In the genomic region with DNA sequence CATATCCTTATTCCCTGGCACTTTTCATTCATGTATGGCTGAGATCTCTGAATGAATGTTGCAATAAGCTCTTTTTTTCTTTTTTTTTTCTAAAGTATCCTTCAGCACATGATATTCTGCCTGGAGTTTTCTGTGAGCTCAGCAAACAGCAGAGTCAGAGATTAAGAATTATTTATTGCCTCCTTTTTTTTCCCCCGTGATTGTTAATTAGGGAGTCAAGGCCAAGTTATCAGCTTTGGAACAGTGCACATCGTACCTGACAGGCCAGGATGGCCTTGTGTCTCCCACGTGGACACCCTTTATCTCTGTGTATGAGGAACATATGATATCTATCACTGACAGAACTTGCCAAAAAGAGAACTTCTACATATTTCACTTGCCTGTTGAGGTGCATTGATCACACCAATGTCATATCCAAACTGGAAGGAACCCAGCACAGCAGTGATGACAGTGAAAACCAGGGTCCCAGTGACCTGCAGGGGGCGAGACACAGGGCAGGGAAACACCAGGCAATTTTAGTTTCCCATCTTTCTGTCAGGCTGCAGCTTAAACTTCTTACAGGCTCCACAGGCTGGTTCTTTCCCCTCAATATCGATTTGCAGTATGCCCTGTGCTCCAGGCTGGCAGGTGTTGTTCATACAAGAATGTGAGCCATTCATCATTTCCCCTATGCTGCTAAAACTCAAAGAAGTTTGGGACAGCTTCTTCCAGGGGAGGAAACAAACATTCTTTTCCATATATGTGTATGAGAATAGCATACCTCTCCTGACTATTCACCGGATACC, we compare ENCODE assay signal across 15 cellular contexts. TPM values are rescaled to one million over a fixed set of nuclear protein-coding genes. Genes with fewer than 3 reads are reported as not detected.
DNase-seq lines count a peak whose midpoint lies in the region; ATAC-seq, FAIRE-seq and TF ChIP-seq lines count a peak whose summit lies in the region.
"Had no signal": no experiment of that assay in that cellular context is flagged by ENCODE, and none has a peak within 500 bp of the region (broad histone marks: within the 10 kb centered on the region; RNA-seq: fewer than 3 reads in every experiment).

No MANE protein-coding gene starts in this region.

- H3K27ac ChIP-seq in AG04450 (ENCODE audit: low read depth, low read length) (no peak overlapping the region), GM23248 (no peak overlapping the region), SK-N-SH (ENCODE audit: low read depth in 2 of 2, low read length in 1 of 2) (no peak overlapping the region; a peak in 2 of 4 replicates), hepatocyte (peak overlapping the region; percentile 60), kidney (ENCODE audit: low read depth in 2 of 2, low read length in 2 of 2) (no peak overlapping the region), coronary artery (no peak overlapping the region)
- H3K27ac ChIP-seq: esophagus muscularis mucosa, KMS-11, right atrium auricular region, upper lobe of right lung had no signal

- POLR2A ChIA-PET in AG04450 (lab: Yijun Ruan, JAX) (interaction anchor here (0.7 kb wide), 1 partner anchor 1297 kb away, joined by 4 read pairs; no protein-coding TSS in a partner anchor), SK-N-SH (lab: Yijun Ruan, JAX) (no interaction called here)

- H3K27me3 ChIP-seq in AG04450 (ENCODE audit: control insufficient read depth, insufficient read depth, low read length), result no peaks in the 10 kb centered on the region
- no peaks in the 10 kb centered on the region for H3K27me3 ChIP-seq in GM23248 (replicated peaks; ENCODE audit: insufficient read depth)
- no peaks in the 10 kb centered on the region for H3K27me3 ChIP-seq in SK-N-SH (ENCODE audit: insufficient read depth)
- H3K27me3 ChIP-seq in hepatocyte, result no peaks in the 10 kb centered on the region
- H3K27me3 ChIP-seq: esophagus muscularis mucosa, right atrium auricular region, upper lobe of right lung had no signal

- no peaks in the 10 kb centered on the region for H3K9me3 ChIP-seq in AG04450 (ENCODE audit: control insufficient read depth, insufficient read depth, low read length)
- H3K9me3 ChIP-seq in GM23248 (ENCODE audit: low read depth), result no peaks in the 10 kb centered on the region
- H3K9me3 ChIP-seq in SK-N-SH, result no peaks in the 10 kb centered on the region
- H3K9me3 ChIP-seq in hepatocyte (ENCODE audit: low read depth), result no peaks in the 10 kb centered on the region
- H3K9me3 ChIP-seq in kidney (ENCODE audit: control insufficient read depth in 1 of 2, low read length in 2 of 2), result no peaks in the 10 kb centered on the region
- no peaks in the 10 kb centered on the region for H3K9me3 ChIP-seq in mucosa of descending colon
- H3K9me3 ChIP-seq: esophagus muscularis mucosa, right atrium auricular region, upper lobe of right lung had no signal

- H3K4me3 ChIP-seq in AG04450 (ENCODE audit: low read depth, low read length), result no peak overlapping the region
- no peak overlapping the region for H3K4me3 ChIP-seq in GM23248
- H3K4me3 ChIP-seq in SK-N-SH (ENCODE audit: low read depth in 2 of 2, low read length in 1 of 2), result 0 out of 4 replicates have a peak overlapping the region, but pooled peaks of 1 of the 2 experiments have one; percentile 25
- no peak overlapping the region for H3K4me3 ChIP-seq in hepatocyte
- no peak overlapping the region for H3K4me3 ChIP-seq in kidney (ENCODE audit: low read length in 2 of 2)
- no peak overlapping the region for H3K4me3 ChIP-seq in coronary artery
- no peak overlapping the region for H3K4me3 ChIP-seq in mucosa of descending colon
- H3K4me3 ChIP-seq: esophagus muscularis mucosa, right atrium auricular region, upper lobe of right lung had no signal

- CTCF ChIA-PET in AG04450 (lab: Charles Lee) (interaction anchor here (0.7 to 1.1 kb wide), 3 partner anchors 13 to 86 kb away, joined by 3 to 6 read pairs (median 3); no protein-coding TSS in a partner anchor), SK-N-SH (lab: Yijun Ruan, JAX) (interaction anchor here (0.7 to 1.6 kb wide), 5 partner anchors 9 to 549 kb away, joined by 3 to 4 read pairs (median 4); no protein-coding TSS in a partner anchor)

- FAIRE-seq in kidney (lab: Jason Lieb, UNC), result no peak
- FAIRE-seq: GM18507 had no signal

- H4K20me1 ChIP-seq in GM23248 (ENCODE audit: insufficient read depth) (no peaks in the 10 kb centered on the region), SK-N-SH (ENCODE audit: insufficient read depth) (no peaks in the 10 kb centered on the region), hepatocyte (ENCODE audit: insufficient read depth, poor library complexity, severe bottlenecking) (no peaks in the 10 kb centered on the region)

- no peak overlapping the region for H3K4me2 ChIP-seq in GM23248 (ENCODE audit: unreplicated experiment)
- 0 out of 2 replicates have a peak overlapping the region, but pooled peaks have one; percentile 23 for H3K4me2 ChIP-seq in SK-N-SH
- H3K4me2 ChIP-seq in hepatocyte, result peak overlapping the region; percentile 16
- H3K4me2 ChIP-seq: KMS-11 had no signal

- H3K9ac ChIP-seq in GM23248 (no peak overlapping the region), SK-N-SH (no peak overlapping the region), kidney (ENCODE audit: low read length in 2 of 2) (no peak overlapping the region)
- H3K9ac ChIP-seq: KMS-11 had no signal

- no peak for TF ChIP-seq RAD21 in SK-N-SH (IDR thresholded peaks at IDR 0.05; ENCODE audit: low read length)

- 51 to 53% methylated on average over 6 of the region's 6 CpGs for WGBS in GM23248 (ENCODE audit: low coverage in 1 of 2, low lambda C conversion rate in 2 of 2, missing lambda C conversion rate in 2 of 2), 2 experiments
- 51% methylated on average over 6 of the region's 6 CpGs for WGBS in SK-N-SH (ENCODE audit: low lambda C conversion rate)
- 51% methylated on average over 6 of the region's 6 CpGs for WGBS in hepatocyte (ENCODE audit: low lambda C conversion rate, missing lambda C conversion rate)

- H3F3A ChIP-seq in GM23248 (ENCODE audit: insufficient read depth) (no peaks in the 10 kb centered on the region), SK-N-SH (replicated peaks; ENCODE audit: insufficient read depth) (no peaks in the 10 kb centered on the region)

- in situ Hi-C loops in GM23248 (cut with MboI), result no loop called here

- peak in 1 of 2 experiments; percentile 45; a peak in 1 of 4 replicates for TF ChIP-seq EP300 in SK-N-SH (IDR thresholded peaks at IDR 0.05; ENCODE audit: borderline replicate concordance in 1 of 2, low read depth in 1 of 2, low read length in 1 of 2)

- TF ChIP-seq CTCF in AG04450 (IDR thresholded peaks at IDR 0.05; ENCODE audit: low read depth, low read length), result peak; percentile 42
- peak; percentile 57 for TF ChIP-seq CTCF in SK-N-SH (IDR thresholded peaks at IDR 0.05)
- TF ChIP-seq CTCF in hepatocyte (IDR thresholded peaks at IDR 0.05; ENCODE audit: poor library complexity), result peak; percentile 28
- TF ChIP-seq CTCF in kidney (IDR thresholded peaks at IDR 0.05; ENCODE audit: borderline replicate concordance, extremely low read depth, insufficient read depth), result no peak
- TF ChIP-seq CTCF in coronary artery (IDR thresholded peaks at IDR 0.05), result no peak
- no peak for TF ChIP-seq CTCF in mucosa of descending colon (IDR thresholded peaks at IDR 0.05)

- ATAC-seq in mucosa of descending colon, result no peak
- ATAC-seq: upper lobe of right lung had no signal

- intact Hi-C loops in kidney (cut with DNase I) (no loop called here), mucosa of descending colon (cut with DNase I, micrococcal nuclease) (no loop called here)

- no peaks in the 10 kb centered on the region for H3K36me3 ChIP-seq in GM23248 (ENCODE audit: low read depth)
- no peaks in the 10 kb centered on the region for H3K36me3 ChIP-seq in SK-N-SH (replicated peaks in 1 of 2; ENCODE audit: control insufficient read depth in 1 of 2, insufficient read depth in 2 of 2, low read length in 1 of 2)
- no peaks in the 10 kb centered on the region for H3K36me3 ChIP-seq in hepatocyte (replicated peaks; ENCODE audit: insufficient read depth, low read depth)
- H3K36me3 ChIP-seq in kidney (ENCODE audit: control insufficient read depth in 1 of 2, insufficient read depth in 2 of 2, low read length in 2 of 2), result no peaks in the 10 kb centered on the region
- H3K36me3 ChIP-seq in mucosa of descending colon (ENCODE audit: low read depth), result no peaks in the 10 kb centered on the region
- H3K36me3 ChIP-seq: esophagus muscularis mucosa, right atrium auricular region, upper lobe of right lung had no signal

- H2AFZ ChIP-seq in GM23248, result no peak overlapping the region
- peak overlapping the region; percentile 33; the same call in 1 of the 2 replicates for H2AFZ ChIP-seq in SK-N-SH (ENCODE audit: low read depth)
- no peak overlapping the region for H2AFZ ChIP-seq in hepatocyte

- H3K4me1 ChIP-seq in GM23248 (ENCODE audit: insufficient read depth) (no peaks in the 10 kb centered on the region), SK-N-SH (ENCODE audit: control insufficient read depth in 1 of 2, insufficient read depth in 2 of 2, low read depth in 1 of 2, low read length in 1 of 2) (peaks cover 0 to 11% of the 10 kb centered on the region in 2 experiments; a peak in 2 of 4 replicates), hepatocyte (ENCODE audit: insufficient read depth) (peaks cover 8% of the 10 kb centered on the region), kidney (ENCODE audit: control insufficient read depth in 1 of 2, insufficient read depth in 1 of 2, low read depth in 1 of 2, low read length in 2 of 2) (peaks cover 0 to 3% of the 10 kb centered on the region in 2 donors), mucosa of descending colon (ENCODE audit: low read depth) (no peaks in the 10 kb centered on the region)
- H3K4me1 ChIP-seq: esophagus muscularis mucosa, right atrium auricular region, upper lobe of right lung had no signal

- H3K9me2 ChIP-seq in GM23248 (ENCODE audit: insufficient read depth), result no peaks in the 10 kb centered on the region
- H3K9me2 ChIP-seq in SK-N-SH, result no peaks in the 10 kb centered on the region
- H3K9me2 ChIP-seq in hepatocyte (replicated peaks; ENCODE audit: insufficient read depth), result no peaks in the 10 kb centered on the region

- DNase-seq in AG04450 (ENCODE audit: low read depth, low spot score) (no peak), GM23248 (peak; percentile 6), SK-N-SH (no peak), hepatocyte (ENCODE audit: low spot score) (peak; percentile 44), GM03348 (ENCODE audit: low spot score) (no peak), kidney (no peak), coronary artery (ENCODE audit: low spot score) (no peak), mucosa of descending colon (no peak)
- DNase-seq: CD8-positive, alpha-beta memory T cell; upper lobe of right lung had no signal

- H3K79me2 ChIP-seq in GM23248 (ENCODE audit: insufficient read depth), result no peaks in the 10 kb centered on the region
- H3K79me2 ChIP-seq in SK-N-SH (ENCODE audit: insufficient read depth), result no peaks in the 10 kb centered on the region
- no peaks in the 10 kb centered on the region for H3K79me2 ChIP-seq in hepatocyte

RNA-seq across cellular contexts. Expression of a gene that starts 8.2 kb away (rescaled TPM):
- polyA plus RNA-seq in AG04450 (2011; rRNA removed), result not detected in 2 replicates
- not detected in 2 replicates for polyA minus RNA-seq in AG04450 (2011; rRNA and poly(A)+ RNA removed)
- total RNA-seq in GM23248 (2014; rRNA removed; shearing (Covaris generic)), result not detected in 2 replicates
- polyA plus RNA-seq in GM23248 (2016; fragmentation: Nextera tagmentation; extraction: Ambion mirVana), result not detected in 2 replicates
- 0.59 and 0.63 TPM in 2 replicates for polyA plus RNA-seq in SK-N-SH (2012; rRNA removed)
- polyA plus RNA-seq in SK-N-SH (2012; cell fraction: cytosol; rRNA removed), result 0.66 and 1.1 TPM in 2 replicates
- 0.31 and 0.74 TPM in 2 replicates for polyA plus RNA-seq in SK-N-SH (2012; cell fraction: nucleus; rRNA removed)
- total RNA-seq in hepatocyte, result 123 and 133 TPM in 2 replicates
- 21.7 and 40.8 TPM in 2 replicates for polyA plus RNA-seq in hepatocyte
- 12.6 TPM for total RNA-seq in kidney
- 31.0 TPM for polyA plus RNA-seq in kidney (ENCODE audit: insufficient read depth, low read depth, low replicate concordance)
- total RNA-seq in mucosa of descending colon, result not detected
- total RNA-seq: CD8-positive, alpha-beta memory T cell; esophagus muscularis mucosa; lower leg skin; right atrium auricular region; upper lobe of right lung had no signal
- polyA plus RNA-seq: CD8-positive, alpha-beta memory T cell had no signal

Comparison
In these comparisons a context has a peak if more than half of its experiments do, and no peak if none do; other contexts are left out.
1. DNase-seq: peak in GM23248 (single experiment) and hepatocyte (single experiment); none in AG04450 (single experiment), SK-N-SH (single experiment), GM03348 (single experiment), kidney (single experiment), coronary artery (single experiment) and mucosa of descending colon (0 of 3).
2. CTCF ChIP-seq: peak in AG04450 (single experiment), SK-N-SH (single experiment) and hepatocyte (single experiment); none in kidney (single experiment), coronary artery (single experiment) and mucosa of descending colon (single experiment).
3. RNA of a gene that starts 8.2 kb away (polyA plus RNA-seq): 21.7 to 40.8 TPM in hepatocyte and 31.0 TPM in kidney (single experiment); 0.31 to 1.1 TPM in SK-N-SH, not detected in GM23248 and not detected in AG04450; every median in the first group is over 10 times any median in the second.